ENCODE assay signal across 4 cellular contexts in genomic region chr4:94293981-94294380, GRCh38. TPM values are rescaled to one million over a fixed set of nuclear protein-coding genes. Genes with fewer than 3 reads are reported as not detected.
"Had no signal": no experiment of that assay in that cellular context is flagged by ENCODE, and none has a peak within 500 bp of the region (broad histone marks: within the 10 kb centered on the region; RNA-seq: fewer than 3 reads in every experiment).

No MANE protein-coding gene starts in this region.

RNA-seq across cellular contexts. Expression of gene HPGDS, which starts 48.7 kb away (rescaled TPM):
- total RNA-seq: GM23248, H1, HT-29, IMR-90 had no signal
- polyA plus RNA-seq: GM23248, H1, IMR-90 had no signal
